In the genomic region with DNA sequence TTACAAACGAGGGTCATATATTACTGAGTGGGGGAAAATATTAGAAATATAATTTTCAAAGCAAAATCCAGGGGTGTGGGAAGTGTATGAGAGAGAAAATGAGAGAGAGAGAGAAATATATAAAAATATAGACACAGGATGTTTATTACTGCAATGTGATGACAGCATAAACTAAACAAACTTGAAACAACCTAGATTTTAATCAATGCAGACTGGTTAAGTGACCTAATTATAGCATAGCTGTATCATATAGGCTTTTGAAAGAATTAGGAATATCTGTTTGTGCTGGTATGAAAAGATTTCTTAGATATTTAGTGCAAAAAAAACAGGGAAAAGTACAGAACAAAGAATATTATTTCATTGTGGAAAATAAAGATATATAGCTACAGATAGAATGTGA, we compare ENCODE assay signal across 17 cellular contexts.
A peak's percentile ranks its signal among the peaks of the same experiment; 100 is the strongest.
DNase-seq lines count a peak whose midpoint lies in the region; ATAC-seq and TF ChIP-seq lines count a peak whose summit lies in the region.
"Had no signal": no experiment of that assay in that cellular context is flagged by ENCODE, and none has a peak within 500 bp of the region (broad histone marks: within the 10 kb centered on the region; RNA-seq: fewer than 3 reads in every experiment).

No MANE protein-coding gene starts in this region.

- H3K23ac ChIP-seq in mesenchymal stem cell (ENCODE audit: low read length in 2 of 2) = no peak overlapping the region

- no peak overlapping the region for H2AK5ac ChIP-seq in mesenchymal stem cell (ENCODE audit: low read length, severe bottlenecking)

- H2BK12ac ChIP-seq in mesenchymal stem cell (ENCODE audit: low read length in 2 of 2) = no peak overlapping the region

- H3K27ac ChIP-seq in mesenchymal stem cell (ENCODE audit: low read length, poor library complexity, severe bottlenecking) = no peak overlapping the region
- H3K27ac ChIP-seq: 22Rv1; A549; BLaER1 treated with 17β-estradiol and CSF1 and Interleukin-3, amounts not matched to agents 10 nM and 100 nM; C4-2B had no signal

- DNase-seq in activated T-cell treated with anti-CD3 and anti-CD28 coated beads, Interleukin-2, amount 50 U/mL, for 72 hours = no peak
- no peak for DNase-seq in activated T-cell treated with anti-CD3 and anti-CD28 coated beads, Interleukin-2, amount 50 U/mL, for 24 hours
- DNase-seq in LNCaP clone FGC (ENCODE audit: low read depth) = peak; percentile 39
- DNase-seq in mesenchymal stem cell = peak; percentile 21
- DNase-seq in SKM-1 treated with dmso at 0.1 percent for 144 hours (lab: John Stamatoyannopoulos, UW; ENCODE audit: unreplicated experiment) = no peak
- DNase-seq: AML-193; Caco-2; Calu3; CD4-positive, alpha-beta T cell; CD8-positive, alpha-beta T cell; DMS79 treated with DMSO at 0.1 percent for 48 hours; GF-D8 had no signal

- ATAC-seq in activated T-cell treated with anti-CD3 and anti-CD28 coated beads, Interleukin-2, amount 50 U/mL, for 72 hours (replicated peaks in 1 of 2) = no peak
- ATAC-seq: A549; CD8-positive, alpha-beta T cell had no signal

- peak overlapping the region; percentile 40 for H3K27ac Mint-ChIP-seq in activated T-cell treated with anti-CD3 and anti-CD28 coated beads, Interleukin-2, amount 50 U/mL, for 72 hours
- H3K27ac Mint-ChIP-seq in activated T-cell treated with anti-CD3 and anti-CD28 coated beads, Interleukin-2, amount 50 U/mL, for 24 hours = no peak overlapping the region
- H3K27ac Mint-ChIP-seq: B cell; CD4-positive, alpha-beta T cell; CD8-positive, alpha-beta T cell had no signal

- H2AFZ ChIP-seq in mesenchymal stem cell (ENCODE audit: low read depth, low read length) = no peak overlapping the region

- H3K27me3 ChIP-seq in mesenchymal stem cell (ENCODE audit: control insufficient read depth in 1 of 2, insufficient read depth in 1 of 2, low read length in 2 of 2) = peaks cover 0 to 21% of the 10 kb centered on the region in 2 experiments
- H3K27me3 ChIP-seq: BLaER1 treated with 17β-estradiol and CSF1 and Interleukin-3, amounts not matched to agents 10 nM and 100 nM had no signal

- WGBS in mesenchymal stem cell = 88% methylated on average over 1 of the region's 1 CpG

- no peak overlapping the region for H3K14ac ChIP-seq in mesenchymal stem cell (ENCODE audit: low read length in 2 of 2)

- H3K18ac ChIP-seq in mesenchymal stem cell (ENCODE audit: low read depth in 1 of 2, low read length in 2 of 2) = no peak overlapping the region

- no peak overlapping the region for H4K91ac ChIP-seq in mesenchymal stem cell (ENCODE audit: low read length)

- H2BK5ac ChIP-seq in mesenchymal stem cell (ENCODE audit: low read depth, low read length, poor library complexity, severe bottlenecking) = no peak overlapping the region

- no peak overlapping the region for H2BK120ac ChIP-seq in mesenchymal stem cell (ENCODE audit: low read depth, low read length)

- no peak overlapping the region for H4K8ac ChIP-seq in mesenchymal stem cell (ENCODE audit: low read length)

- TF ChIP-seq CTCF in LNCaP clone FGC (IDR thresholded peaks at IDR 0.05; ENCODE audit: control insufficient read depth, extremely low read depth, insufficient read depth) = no peak

- no peak overlapping the region for H3K4me2 ChIP-seq in mesenchymal stem cell (ENCODE audit: low read length, poor library complexity, severe bottlenecking)
- H3K4me2 ChIP-seq: A549; BLaER1 treated with 17β-estradiol and CSF1 and Interleukin-3, amounts not matched to agents 10 nM and 100 nM had no signal

- H3K9me3 ChIP-seq in mesenchymal stem cell (ENCODE audit: control insufficient read depth, low read length) = no peaks in the 10 kb centered on the region
- H3K9me3 ChIP-seq: Caco-2 had no signal

- no peaks in the 10 kb centered on the region for H3K36me3 ChIP-seq in mesenchymal stem cell (ENCODE audit: control insufficient read depth in 1 of 2, insufficient read depth in 2 of 2, low read depth in 1 of 2, low read length in 2 of 2)
- H3K36me3 ChIP-seq: BLaER1 treated with 17β-estradiol and CSF1 and Interleukin-3, amounts not matched to agents 10 nM and 100 nM had no signal

- H3K9ac ChIP-seq in mesenchymal stem cell (ENCODE audit: low read length) = no peak overlapping the region
- H3K9ac ChIP-seq: BLaER1 treated with 17β-estradiol and CSF1 and Interleukin-3, amounts not matched to agents 10 nM and 100 nM had no signal

- H2BK15ac ChIP-seq in mesenchymal stem cell (ENCODE audit: low read depth, poor library complexity, severe bottlenecking) = no peak overlapping the region

- H3K4me1 Mint-ChIP-seq in activated T-cell treated with anti-CD3 and anti-CD28 coated beads, Interleukin-2, amount 50 U/mL, for 72 hours (ENCODE audit: low read depth) = no peaks in the 10 kb centered on the region
- H3K4me1 Mint-ChIP-seq in activated T-cell treated with anti-CD3 and anti-CD28 coated beads, Interleukin-2, amount 50 U/mL, for 24 hours (ENCODE audit: low read depth) = no peaks in the 10 kb centered on the region
- H3K4me1 Mint-ChIP-seq: B cell had no signal

- H3K36me3 Mint-ChIP-seq in activated T-cell treated with anti-CD3 and anti-CD28 coated beads, Interleukin-2, amount 50 U/mL, for 72 hours (ENCODE audit: insufficient read depth in 2 of 2) = no peaks in the 10 kb centered on the region
- H3K36me3 Mint-ChIP-seq in activated T-cell treated with anti-CD3 and anti-CD28 coated beads, Interleukin-2, amount 50 U/mL, for 24 hours (ENCODE audit: low read depth) = no peaks in the 10 kb centered on the region
- H3K36me3 Mint-ChIP-seq: CD8-positive, alpha-beta T cell had no signal

- no peaks in the 10 kb centered on the region for H3K27me3 Mint-ChIP-seq in activated T-cell treated with anti-CD3 and anti-CD28 coated beads, Interleukin-2, amount 50 U/mL, for 72 hours (ENCODE audit: low read depth)
- H3K27me3 Mint-ChIP-seq in activated T-cell treated with anti-CD3 and anti-CD28 coated beads, Interleukin-2, amount 50 U/mL, for 24 hours = no peaks in the 10 kb centered on the region
- H3K27me3 Mint-ChIP-seq: CD4-positive, alpha-beta T cell had no signal

- no peaks in the 10 kb centered on the region for H3K79me1 ChIP-seq in mesenchymal stem cell (replicated peaks; ENCODE audit: low read length, poor library complexity, severe bottlenecking)

- H3K4me3 Mint-ChIP-seq in activated T-cell treated with anti-CD3 and anti-CD28 coated beads, Interleukin-2, amount 50 U/mL, for 72 hours = no peak overlapping the region
- H3K4me3 Mint-ChIP-seq in activated T-cell treated with anti-CD3 and anti-CD28 coated beads, Interleukin-2, amount 50 U/mL, for 24 hours = no peak overlapping the region
- H3K4me3 Mint-ChIP-seq: B cell; CD4-positive, alpha-beta T cell; CD8-positive, alpha-beta T cell had no signal

- no peak overlapping the region for H3K4ac ChIP-seq in mesenchymal stem cell (ENCODE audit: low read depth in 1 of 2, low read length in 2 of 2)

- H3K9me3 Mint-ChIP-seq in activated T-cell treated with anti-CD3 and anti-CD28 coated beads, Interleukin-2, amount 50 U/mL, for 72 hours = peaks cover 2 to 4% of the 10 kb centered on the region in 2 donors
- no peaks in the 10 kb centered on the region for H3K9me3 Mint-ChIP-seq in activated T-cell treated with anti-CD3 and anti-CD28 coated beads, Interleukin-2, amount 50 U/mL, for 24 hours
- H3K9me3 Mint-ChIP-seq: CD4-positive, alpha-beta T cell; CD8-positive, alpha-beta T cell had no signal

- no peaks in the 10 kb centered on the region for H3K4me1 ChIP-seq in mesenchymal stem cell (ENCODE audit: control insufficient read depth, insufficient read depth, low read depth, low read length)
- H3K4me1 ChIP-seq: Caco-2 had no signal

- no peak overlapping the region for H3K4me3 ChIP-seq in LNCaP clone FGC (ENCODE audit: low read depth, low read length)
- no peak overlapping the region for H3K4me3 ChIP-seq in mesenchymal stem cell (ENCODE audit: insufficient read depth in 1 of 2, low read depth in 1 of 2, low read length in 2 of 2)
- H3K4me3 ChIP-seq: A549; BLaER1 treated with 17β-estradiol and CSF1 and Interleukin-3, amounts not matched to agents 10 nM and 100 nM had no signal

Comparison
In these comparisons a context has a peak if more than half of its experiments do, and no peak if none do; other contexts are left out.
1. DNase-seq: peak in LNCaP clone FGC (single experiment) and mesenchymal stem cell (single experiment); none in activated T-cell treated with anti-CD3 and anti-CD28 coated beads, Interleukin-2, amount 50 U/mL, for 72 hours (0 of 2), activated T-cell treated with anti-CD3 and anti-CD28 coated beads, Interleukin-2, amount 50 U/mL, for 24 hours (single experiment) and SKM-1 treated with dmso at 0.1 percent for 144 hours (single experiment).